In genomic region chr17:55496094-55496881, GRCh38 we compare ENCODE assay signal across 9 cellular contexts. TPM values are rescaled to one million over a fixed set of nuclear protein-coding genes. Genes with fewer than 3 reads are reported as not detected.
DNase-seq lines count a peak whose midpoint lies in the region; ATAC-seq and TF ChIP-seq lines count a peak whose summit lies in the region.
"Had no signal": no experiment of that assay in that cellular context is flagged by ENCODE, and none has a peak within 500 bp of the region (broad histone marks: within the 10 kb centered on the region; RNA-seq: fewer than 3 reads in every experiment).

No MANE protein-coding gene starts in this region.

- TF ChIP-seq POLR2A in erythroblast (IDR thresholded peaks at IDR 0.05; ENCODE audit: low read length): no peak

- no peaks in the 10 kb centered on the region for H3K27me3 ChIP-seq in neutrophil

- DNase-seq in Caki2 (ENCODE audit: low read depth) (peak; percentile 29), NCI-H82 treated with DMSO at 0.1 percent for 48 hours (lab: John Stamatoyannopoulos, UW; ENCODE audit: unreplicated experiment) (peak; percentile 39), erythroblast (lab: John Stamatoyannopoulos, UW) (peak; percentile 46 to 48), UCSD-AML1 (lab: John Stamatoyannopoulos, UW; ENCODE audit: unreplicated experiment) (no peak), OCI-M2 (lab: John Stamatoyannopoulos, UW; ENCODE audit: unreplicated experiment) (no peak), NK-92 (lab: John Stamatoyannopoulos, UW; ENCODE audit: unreplicated experiment) (no peak)
- DNase-seq: NCI-H1930 had no signal

- no peak for ATAC-seq in HG03521 (IDR thresholded peaks at IDR 0.05; ENCODE audit: unreplicated experiment)

- H3K36me3 ChIP-seq in neutrophil: no peaks in the 10 kb centered on the region

- TF ChIP-seq CTCF in neutrophil (IDR thresholded peaks at IDR 0.05): no peak

- no peaks in the 10 kb centered on the region for H3K9me3 ChIP-seq in neutrophil

- peak overlapping the region; percentile 46 for H3K27ac ChIP-seq in neutrophil

- peaks cover 12 to 14% of the 10 kb centered on the region in 2 experiments for H3K4me1 ChIP-seq in neutrophil (ENCODE audit: control insufficient read depth in 1 of 2, insufficient read depth in 1 of 2, low read depth in 1 of 2, low read length in 1 of 2)

- in situ Hi-C loops in Caki2 (cut with HindIII; ENCODE audit: low pct_unique_long_range_greater_than_20kb, low sequenced_read_pairs): no loop called here

- H3K4me3 ChIP-seq in neutrophil (ENCODE audit: low read depth in 1 of 2, low read length in 1 of 2): no peak overlapping the region

RNA-seq across cellular contexts. Expression of gene SMIM36, which starts 15.0 kb away (rescaled TPM):
- not detected in 2 replicates for total RNA-seq in Caki2 (2014; rRNA removed; shearing (Covaris generic); ENCODE audit: low replicate concordance)

Comparison
In these comparisons a context has a peak if more than half of its experiments do, and no peak if none do; other contexts are left out.
1. DNase-seq: peak in Caki2 (single experiment), NCI-H82 treated with DMSO at 0.1 percent for 48 hours (single experiment) and erythroblast (2 of 2); none in UCSD-AML1 (single experiment), OCI-M2 (single experiment) and NK-92 (single experiment).